ENCODE assay signal across 9 cellular contexts in the genomic region with DNA sequence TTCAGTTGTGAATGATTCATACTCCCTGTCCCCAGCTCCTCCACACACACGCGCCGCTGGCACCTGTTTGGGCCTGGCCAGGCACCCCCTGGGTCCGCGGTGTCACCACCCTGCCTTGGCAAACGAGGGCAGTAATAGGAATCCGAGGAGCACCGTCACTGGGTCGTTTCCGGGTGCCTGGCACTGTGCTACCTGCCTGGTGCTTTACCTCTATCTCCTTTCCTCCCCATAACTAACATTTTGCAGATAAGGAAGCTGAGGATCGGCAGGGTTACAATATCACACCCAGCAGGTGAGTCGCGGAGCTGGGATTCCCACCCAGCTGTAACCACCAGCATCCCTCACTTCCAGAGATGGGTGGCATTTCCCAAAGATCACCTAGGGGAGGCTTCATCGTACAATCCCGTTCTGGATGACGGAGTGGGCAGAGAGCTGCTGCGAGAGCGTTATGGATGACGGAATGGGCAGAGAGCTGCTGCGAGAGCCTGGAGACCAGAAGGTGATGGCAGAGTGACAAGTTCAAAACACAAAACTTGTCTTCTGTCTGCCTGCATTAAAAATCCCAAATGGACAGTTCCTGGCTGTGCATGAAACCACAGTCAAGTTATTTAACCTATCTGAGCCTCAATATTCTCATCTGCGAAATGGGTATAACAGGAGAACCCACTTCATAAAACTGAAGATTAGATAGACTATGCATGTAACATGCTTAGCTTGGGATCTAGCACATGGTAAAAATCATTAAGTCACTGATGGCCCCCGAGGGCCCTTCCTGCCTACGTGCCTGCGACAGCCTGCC. TPM values are rescaled to one million over a fixed set of nuclear protein-coding genes. Genes with fewer than 3 reads are reported as not detected.
DNase-seq lines count a peak whose midpoint lies in the region; ATAC-seq and TF ChIP-seq lines count a peak whose summit lies in the region.
"Had no signal": no experiment of that assay in that cellular context is flagged by ENCODE, and none has a peak within 500 bp of the region (broad histone marks: within the 10 kb centered on the region; RNA-seq: fewer than 3 reads in every experiment).

No MANE protein-coding gene starts in this region.

- peaks cover 60% of the 10 kb centered on the region for H3K27me3 Mint-ChIP-seq in central memory CD8-positive, alpha-beta T cell

- H3K27ac ChIP-seq in left ventricle myocardium inferior (replicated peaks) (peak overlapping the region; percentile 98), muscle layer of duodenum (ENCODE audit: low read length) (peak overlapping the region; percentile 16), vagina (peak overlapping the region; percentile 82)

- no peaks in the 10 kb centered on the region for H3K4me1 Mint-ChIP-seq in central memory CD8-positive, alpha-beta T cell

- DNase-seq in left ventricle myocardium inferior (no peak), left ventricle myocardium superior (no peak), vagina (ENCODE audit: extremely low spot score in 2 of 2) (no peak), NCI-H526 treated with DMSO at 0.1 percent for 48 hours (lab: John Stamatoyannopoulos, UW) (no peak), DMS114 treated with DMSO at 0.1 percent for 48 hours (lab: John Stamatoyannopoulos, UW; ENCODE audit: unreplicated experiment) (no peak)
- DNase-seq in central memory CD8-positive, alpha-beta T cell (ENCODE audit: low spot score in 2 of 2): no peak

- H3K36me3 ChIP-seq in left ventricle myocardium inferior (no peaks in the 10 kb centered on the region), muscle layer of duodenum (ENCODE audit: control insufficient read depth in 1 of 2, insufficient read depth in 2 of 2, low read length in 2 of 2) (no peaks in the 10 kb centered on the region), vagina (no peaks in the 10 kb centered on the region)
- H3K36me3 ChIP-seq: Peyer's patch had no signal

- H3K9me3 Mint-ChIP-seq in central memory CD8-positive, alpha-beta T cell: no peaks in the 10 kb centered on the region

- peaks cover 1% of the 10 kb centered on the region for H3K36me3 Mint-ChIP-seq in central memory CD8-positive, alpha-beta T cell (ENCODE audit: insufficient read depth)

- H3K9me3 ChIP-seq in left ventricle myocardium inferior (replicated peaks) (no peaks in the 10 kb centered on the region), muscle layer of duodenum (ENCODE audit: control insufficient read depth in 1 of 2, low read length in 2 of 2) (no peaks in the 10 kb centered on the region), vagina (no peaks in the 10 kb centered on the region)
- H3K9me3 ChIP-seq: Peyer's patch had no signal

- no peak for TF ChIP-seq POLR2A in vagina (IDR thresholded peaks at IDR 0.05)

- peaks cover 26% of the 10 kb centered on the region for H3K4me1 ChIP-seq in left ventricle myocardium inferior
- H3K4me1 ChIP-seq in muscle layer of duodenum (ENCODE audit: control insufficient read depth in 1 of 2, insufficient read depth in 2 of 2, low read length in 2 of 2): peaks cover 3 to 10% of the 10 kb centered on the region in 2 donors
- H3K4me1 ChIP-seq in vagina: peaks cover 20% of the 10 kb centered on the region

- peak overlapping the region; percentile 92 for H3K4me3 ChIP-seq in left ventricle myocardium inferior
- H3K4me3 ChIP-seq in muscle layer of duodenum (ENCODE audit: low read depth in 1 of 2, low read length in 2 of 2): peak overlapping the region; percentile 37 to 72
- H3K4me3 ChIP-seq in vagina: peak overlapping the region; percentile 59 to 94

- H3K27ac Mint-ChIP-seq in central memory CD8-positive, alpha-beta T cell (ENCODE audit: low read depth): no peak overlapping the region

- TF ChIP-seq CTCF in left ventricle myocardium inferior (IDR thresholded peaks at IDR 0.05; ENCODE audit: borderline replicate concordance): no peak
- TF ChIP-seq CTCF in vagina (IDR thresholded peaks at IDR 0.05): no peak

- no peak for ATAC-seq in left ventricle myocardium superior
- no peak for ATAC-seq in central memory CD8-positive, alpha-beta T cell (replicated peaks; ENCODE audit: extremely low read depth, poor library complexity, severe bottlenecking)
- no peak for ATAC-seq in HG03280 (IDR thresholded peaks at IDR 0.05; ENCODE audit: unreplicated experiment)

- intact Hi-C loops in left ventricle myocardium inferior (cut with micrococcal nuclease) (no loop called here), left ventricle myocardium superior (cut with micrococcal nuclease) (no loop called here), vagina (cut with DNase I) (no loop called here)

- H3K4me3 Mint-ChIP-seq in central memory CD8-positive, alpha-beta T cell: peak overlapping the region; percentile 65

- H3K27me3 ChIP-seq in left ventricle myocardium inferior (ENCODE audit: low read depth) (peaks cover 22% of the 10 kb centered on the region), muscle layer of duodenum (ENCODE audit: low read depth, low read length) (peaks cover 4% of the 10 kb centered on the region), vagina (no peaks in the 10 kb centered on the region)
- H3K27me3 ChIP-seq: Peyer's patch had no signal

RNA-seq across cellular contexts. Expression of a gene that starts 1.1 kb away (rescaled TPM):
- total RNA-seq in left ventricle myocardium inferior (15.0 TPM), left ventricle myocardium superior (22.5 TPM), vagina (28.7 TPM)

Comparison
In these comparisons a context has a peak if more than half of its experiments do, and no peak if none do; other contexts are left out.
1. H3K27ac ChIP-seq: peak in every context shown above with its lines; median percentile 98 in left ventricle myocardium inferior; 82 in vagina; 16 in muscle layer of duodenum.